In genomic region chr2:8524388-8524787, GRCh38 we compare ENCODE assay signal across 13 cellular contexts.
"Had no signal": no experiment of that assay in that cellular context is flagged by ENCODE, and none has a peak within 500 bp of the region (broad histone marks: within the 10 kb centered on the region; RNA-seq: fewer than 3 reads in every experiment).

No MANE protein-coding gene starts in this region.

- H3K36me3 ChIP-seq: heart left ventricle, upper lobe of right lung had no signal

- ATAC-seq: activated naive CD4-positive, alpha-beta T cell treated with anti-CD3 and anti-CD28 coated beads, Interleukin-2, amount 50 U/mL, for 72 hours; heart left ventricle; naive thymus-derived CD8-positive, alpha-beta T cell; stimulated activated naive CD8-positive, alpha-beta T cell treated with anti-CD3 and anti-CD28 coated beads, Interleukin-15, amount 100 ng/mL, for 72 hours; upper lobe of right lung had no signal

- H3K27me3 ChIP-seq: heart left ventricle, testis, upper lobe of right lung had no signal

- H3K9me3 Mint-ChIP-seq: naive thymus-derived CD8-positive, alpha-beta T cell; stimulated activated naive CD8-positive, alpha-beta T cell treated with anti-CD3 and anti-CD28 coated beads, Interleukin-15, amount 100 ng/mL, for 72 hours had no signal

- H3K4me3 Mint-ChIP-seq: naive thymus-derived CD8-positive, alpha-beta T cell; stimulated activated naive CD8-positive, alpha-beta T cell treated with anti-CD3 and anti-CD28 coated beads, Interleukin-15, amount 100 ng/mL, for 72 hours had no signal

- H3K36me3 Mint-ChIP-seq: naive thymus-derived CD8-positive, alpha-beta T cell had no signal

- DNase-seq: activated effector memory CD4-positive, alpha-beta T cell treated with Interleukin-2 at 50 U/mL for 16 hours; activated T-cell treated with anti-CD3 and anti-CD28 coated beads for 4 hours; aorta; heart left ventricle; naive thymus-derived CD8-positive, alpha-beta T cell; stimulated activated CD4-positive, alpha-beta T cell treated with anti-CD3 and anti-CD28 coated beads, Interleukin-4, amount 100 ng/mL, for 1 hour; stimulated activated CD8-positive, alpha-beta memory T cell treated with anti-CD3 and anti-CD28 coated beads, Interleukin-4, amount 100 ng/mL, for 48 hours; stimulated activated naive CD8-positive, alpha-beta T cell treated with anti-CD3 and anti-CD28 coated beads, Interleukin-15, amount 100 ng/mL, for 72 hours; SW 1271; T-helper 9 cell; testis; upper lobe of right lung had no signal

- H3K9me3 ChIP-seq: heart left ventricle, testis, upper lobe of right lung had no signal

- H3K27ac ChIP-seq: heart left ventricle, testis, upper lobe of right lung had no signal

- H3K4me3 ChIP-seq: heart left ventricle, testis, upper lobe of right lung had no signal

- H3K27ac Mint-ChIP-seq: activated naive CD4-positive, alpha-beta T cell treated with anti-CD3 and anti-CD28 coated beads, Interleukin-2, amount 50 U/mL, for 72 hours had no signal
